8 cellular contexts compared by ENCODE assay signal in genomic region chr19:35592226-35592625, GRCh38. TPM values are rescaled to one million over a fixed set of nuclear protein-coding genes. Genes with fewer than 3 reads are reported as not detected.
DNase-seq lines count a peak whose midpoint lies in the region; ATAC-seq lines count a peak whose summit lies in the region.

No MANE protein-coding gene starts in this region.

- H2BK120ac ChIP-seq in neuronal stem cell (ENCODE audit: low read depth, low read length), result no peak overlapping the region

- H2BK5ac ChIP-seq in neuronal stem cell (ENCODE audit: low read length), result no peak overlapping the region

- peak overlapping the region; percentile 5 for H2AFZ ChIP-seq in neuronal stem cell (ENCODE audit: low read length)

- H2AK5ac ChIP-seq in neuronal stem cell (ENCODE audit: low read depth, low read length), result no peak overlapping the region

- no peak for ATAC-seq in GM21447 (IDR thresholded peaks at IDR 0.05; ENCODE audit: unreplicated experiment)

- no peak overlapping the region for H2BK12ac ChIP-seq in neuronal stem cell (ENCODE audit: low read length)

- H3K27ac ChIP-seq in neuronal stem cell (replicated peaks; ENCODE audit: low read length), result no peak overlapping the region

- H3K27me3 ChIP-seq in neuronal stem cell (ENCODE audit: control insufficient read depth in 3 of 3, insufficient read depth in 3 of 3, low read depth in 1 of 3, low read length in 3 of 3), result peaks cover 0 to 3% (median 0%) of the 10 kb centered on the region in 3 experiments

- H3K4ac ChIP-seq in neuronal stem cell (ENCODE audit: low read length), result peak overlapping the region; percentile 76

- no peak overlapping the region for H3K4me3 ChIP-seq in neuronal stem cell (ENCODE audit: low read length in 2 of 2)

- no peaks in the 10 kb centered on the region for H3K79me1 ChIP-seq in neuronal stem cell (ENCODE audit: low read depth, low read length)

- no peak overlapping the region for H3K14ac ChIP-seq in neuronal stem cell (ENCODE audit: low read length)

- H3K23ac ChIP-seq in neuronal stem cell (ENCODE audit: low read depth, low read length, poor library complexity), result no peak overlapping the region

- H3K18ac ChIP-seq in neuronal stem cell (ENCODE audit: low read length), result no peak overlapping the region

- H3K36me3 ChIP-seq in neuronal stem cell (replicated peaks in 1 of 2; ENCODE audit: control insufficient read depth in 2 of 2, insufficient read depth in 2 of 2, low read length in 2 of 2), result no peaks in the 10 kb centered on the region

- H3K9me3 ChIP-seq in neuronal stem cell (replicated peaks in 1 of 2; ENCODE audit: control insufficient read depth in 2 of 2, insufficient read depth in 1 of 2, low read depth in 1 of 2, low read length in 2 of 2), result no peaks in the 10 kb centered on the region

- H2BK15ac ChIP-seq in neuronal stem cell (ENCODE audit: low read length), result no peak overlapping the region

- peaks cover 0 to 2% of the 10 kb centered on the region in 2 donors for H3K4me1 ChIP-seq in neuronal stem cell (ENCODE audit: control insufficient read depth in 2 of 2, insufficient read depth in 1 of 2, low read depth in 1 of 2, low read length in 2 of 2)

- H3K4me2 ChIP-seq in neuronal stem cell (ENCODE audit: insufficient read depth, low read length, poor library complexity, severe bottlenecking), result no peak overlapping the region

- peak; percentile 31 for DNase-seq in AG08395 (ENCODE audit: low spot score)
- DNase-seq in GM03348 (ENCODE audit: low spot score), result peak; percentile 63
- DNase-seq in NCI-H345 treated with DMSO at 0.1 percent for 48 hours (lab: John Stamatoyannopoulos, UW; ENCODE audit: unreplicated experiment), result peak; percentile 36
- peak; percentile 66 for DNase-seq in dermis blood vessel endothelial cell
- peak; percentile 17 for DNase-seq in neuronal stem cell (ENCODE audit: low spot score)
- no peak for DNase-seq in DMS79 treated with DMSO at 0.1 percent for 48 hours (lab: John Stamatoyannopoulos, UW)
- DNase-seq in NCI-H1048 (lab: John Stamatoyannopoulos, UW), result no peak

- H4K8ac ChIP-seq in neuronal stem cell (ENCODE audit: low read depth, low read length), result no peak overlapping the region

- no peak overlapping the region for H4K91ac ChIP-seq in neuronal stem cell (ENCODE audit: low read depth, low read length, poor library complexity)

- H3K9ac ChIP-seq in neuronal stem cell (ENCODE audit: low read depth, low read length, poor library complexity), result no peak overlapping the region

- no CpG with 5 or more reads among the region's 8 CpGs for WGBS in neuronal stem cell (ENCODE audit: extremely low coverage in 2 of 2, insufficient read length in 2 of 2, insufficient replicate concordance in 1 of 2), 2 donors

RNA-seq across cellular contexts. Expression of gene PMIS2, which starts 6.3 kb away (rescaled TPM):
- total RNA-seq in dermis blood vessel endothelial cell, result not detected in 2 replicates
- not detected for polyA plus RNA-seq in neuronal stem cell (2013, experiment 1 of 2)
- polyA plus RNA-seq in neuronal stem cell (2013, experiment 2 of 2), result not detected

RNA-seq across cellular contexts. Expression of gene HAUS5, which starts 20.3 kb away (rescaled TPM):
- total RNA-seq in dermis blood vessel endothelial cell, result 4.8 and 11.1 TPM in 2 replicates
- polyA plus RNA-seq in neuronal stem cell (2013, experiment 1 of 2), result 16.2 TPM
- polyA plus RNA-seq in neuronal stem cell (2013, experiment 2 of 2), result 16.1 TPM

RNA-seq across cellular contexts. Expression of gene ATP4A, which starts 28.8 kb away (rescaled TPM):
- total RNA-seq in dermis blood vessel endothelial cell, result not detected in 2 replicates
- polyA plus RNA-seq in neuronal stem cell (2013, experiment 1 of 2), result 0.04 TPM
- polyA plus RNA-seq in neuronal stem cell (2013, experiment 2 of 2), result 0.03 TPM

RNA-seq across cellular contexts. Expression of gene RBM42, which starts 36.6 kb away (rescaled TPM):
- 45.4 and 47.6 TPM in 2 replicates for total RNA-seq in dermis blood vessel endothelial cell
- 39.0 TPM for polyA plus RNA-seq in neuronal stem cell (2013, experiment 1 of 2)
- polyA plus RNA-seq in neuronal stem cell (2013, experiment 2 of 2), result 39.4 TPM

RNA-seq across cellular contexts. Expression of gene TMEM147, which starts 46.8 kb away (rescaled TPM):
- 57.4 and 68.8 TPM in 2 replicates for total RNA-seq in dermis blood vessel endothelial cell
- polyA plus RNA-seq in neuronal stem cell (2013, experiment 1 of 2), result 86.7 TPM
- polyA plus RNA-seq in neuronal stem cell (2013, experiment 2 of 2), result 90.3 TPM

Comparison
In these comparisons a context has a peak if more than half of its experiments do, and no peak if none do; other contexts are left out.
1. DNase-seq: peak in AG08395 (single experiment), GM03348 (single experiment), NCI-H345 treated with DMSO at 0.1 percent for 48 hours (single experiment), dermis blood vessel endothelial cell (single experiment) and neuronal stem cell (single experiment); none in DMS79 treated with DMSO at 0.1 percent for 48 hours (single experiment) and NCI-H1048 (single experiment).